Comparison of ENCODE assay signal across 12 cellular contexts in the genomic region with DNA sequence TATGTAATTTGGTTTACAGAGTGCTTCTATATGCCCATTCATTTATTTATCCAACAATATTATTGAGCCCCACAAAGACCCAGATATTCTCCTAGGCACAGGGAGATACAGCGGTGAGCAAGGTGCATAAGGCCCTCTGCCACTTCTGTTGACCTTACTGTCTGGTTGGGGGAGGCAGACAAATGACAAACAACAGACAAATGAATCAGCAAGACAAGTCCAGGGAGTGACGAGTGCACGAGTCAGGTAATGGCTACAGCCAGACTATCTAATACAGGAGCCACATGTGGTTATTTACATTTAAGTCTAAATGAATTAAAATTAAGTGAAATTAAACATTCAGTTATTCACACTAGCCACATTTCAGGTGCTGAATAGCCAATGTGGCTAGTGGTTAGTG. TPM values are rescaled to one million over a fixed set of nuclear protein-coding genes. Genes with fewer than 3 reads are reported as not detected.
A peak's percentile ranks its signal among the peaks of the same experiment; 100 is the strongest.
DNase-seq lines count a peak whose midpoint lies in the region; ATAC-seq and TF ChIP-seq lines count a peak whose summit lies in the region.
"Had no signal": no experiment of that assay in that cellular context is flagged by ENCODE, and none has a peak within 500 bp of the region (broad histone marks: within the 10 kb centered on the region; RNA-seq: fewer than 3 reads in every experiment).

No MANE protein-coding gene starts in this region.

- intact Hi-C loops in spleen (cut with DNase I; ENCODE audit: low total_unique reads) (no loop called here), stomach (cut with DNase I; ENCODE audit: low total_unique reads) (no loop called here)

- no peak for TF ChIP-seq EP300 in stomach (IDR thresholded peaks at IDR 0.05)

- peak overlapping the region; percentile 99 for H3K27ac ChIP-seq in RWPE2 (ENCODE audit: poor library complexity, severe bottlenecking)
- H3K27ac ChIP-seq in WERI-Rb-1: no peak overlapping the region
- H3K27ac ChIP-seq in spleen: peak overlapping the region in 4 of 8 donors; percentile 9 to 44 (median 18)
- H3K27ac ChIP-seq in stomach: no peak overlapping the region
- H3K27ac ChIP-seq: HL-60 had no signal

- H3K4me3 ChIP-seq in RWPE2 (ENCODE audit: severe bottlenecking): no peak overlapping the region
- no peak overlapping the region for H3K4me3 ChIP-seq in WERI-Rb-1 (ENCODE audit: low read depth, low read length)
- H3K4me3 ChIP-seq in spleen: no peak overlapping the region
- no peak overlapping the region for H3K4me3 ChIP-seq in stomach

- H3K4me3 Mint-ChIP-seq in nephron progenitor cell: no peak overlapping the region
- no peak overlapping the region for H3K4me3 Mint-ChIP-seq in WTC11

- WGBS in spleen, 5 donors: 70 to 81% (median 80%) methylated on average over 3 of the region's 3 CpGs
- WGBS in stomach, 5 donors: 78 to 88% (median 82%) methylated on average over 3 of the region's 3 CpGs

- TF ChIP-seq CTCF in RWPE2 (IDR thresholded peaks at IDR 0.05; ENCODE audit: poor library complexity, severe bottlenecking) (no peak), nephron progenitor cell (IDR thresholded peaks at IDR 0.05) (no peak), WTC11 (IDR thresholded peaks at IDR 0.05) (no peak), WERI-Rb-1 (IDR thresholded peaks at IDR 0.05; ENCODE audit: low read depth, low read length) (no peak), spleen (IDR thresholded peaks at IDR 0.05 in 8 of 11, conservative IDR thresholded peaks at IDR 0.05 in 3 of 11) (no peak), stomach (IDR thresholded peaks at IDR 0.05) (no peak)

- CTCF ChIA-PET in WTC11 (lab: Charles Lee): no interaction called here

- DNase-seq in RWPE2 (ENCODE audit: low spot score) (no peak), nephron progenitor cell (no peak), WTC11 (ENCODE audit: low spot score) (no peak), WERI-Rb-1 (no peak), spleen (no peak), stomach (no peak)
- DNase-seq: activated CD8-positive, alpha-beta memory T cell treated with anti-CD3 and anti-CD28 coated beads, Interleukin-2, amount 50 U/mL, for 48 hours; DND-41; NCI-H2081 had no signal

- H3K27me3 Mint-ChIP-seq in nephron progenitor cell (ENCODE audit: low read depth, poor library complexity): peaks cover 20% of the 10 kb centered on the region
- no peaks in the 10 kb centered on the region for H3K27me3 Mint-ChIP-seq in WTC11 (ENCODE audit: low read depth)

- peak overlapping the region; percentile 33 for H3K27ac Mint-ChIP-seq in nephron progenitor cell
- H3K27ac Mint-ChIP-seq in WTC11: no peak overlapping the region

- ATAC-seq in GM18519 (IDR thresholded peaks at IDR 0.05; ENCODE audit: low FRiP score, unreplicated experiment) (peak; percentile 11), HG02884 (IDR thresholded peaks at IDR 0.05; ENCODE audit: unreplicated experiment) (peak; percentile 10), RWPE2 (ENCODE audit: low read depth) (no peak), WTC11 (no peak)

- TF ChIP-seq POLR2A in spleen (IDR thresholded peaks at IDR 0.05) (no peak), stomach (IDR thresholded peaks at IDR 0.05) (no peak)

- H3K4me1 ChIP-seq in RWPE2 (ENCODE audit: insufficient read depth, poor library complexity, severe bottlenecking) (peaks cover 54% of the 10 kb centered on the region), spleen (peaks cover 15 to 71% (median 54%) of the 10 kb centered on the region in 6 donors), stomach (peaks cover 2 to 30% (median 19%) of the 10 kb centered on the region in 4 donors)

- POLR2A ChIA-PET in WTC11 (lab: Charles Lee): no interaction called here

- no peaks in the 10 kb centered on the region for H3K27me3 ChIP-seq in RWPE2 (ENCODE audit: insufficient read depth, poor library complexity, severe bottlenecking)
- H3K27me3 ChIP-seq in WERI-Rb-1 (ENCODE audit: insufficient read depth, low read depth, severe bottlenecking): no peaks in the 10 kb centered on the region
- H3K27me3 ChIP-seq in spleen (replicated peaks in 1 of 7): no peaks in the 10 kb centered on the region
- no peaks in the 10 kb centered on the region for H3K27me3 ChIP-seq in stomach

- H3K36me3 ChIP-seq in RWPE2 (ENCODE audit: low read depth) (peaks cover 6% of the 10 kb centered on the region), WERI-Rb-1 (no peaks in the 10 kb centered on the region), spleen (no peaks in the 10 kb centered on the region), stomach (no peaks in the 10 kb centered on the region)

- H3K9me3 Mint-ChIP-seq in nephron progenitor cell: no peaks in the 10 kb centered on the region
- H3K9me3 Mint-ChIP-seq in WTC11: no peaks in the 10 kb centered on the region

- H3K9me3 ChIP-seq in RWPE2 (ENCODE audit: severe bottlenecking) (no peaks in the 10 kb centered on the region), WERI-Rb-1 (ENCODE audit: severe bottlenecking) (no peaks in the 10 kb centered on the region), spleen (no peaks in the 10 kb centered on the region), stomach (no peaks in the 10 kb centered on the region)

- no peaks in the 10 kb centered on the region for H3K36me3 Mint-ChIP-seq in nephron progenitor cell (ENCODE audit: low read depth)
- H3K36me3 Mint-ChIP-seq in WTC11: no peaks in the 10 kb centered on the region

- peaks cover 86% of the 10 kb centered on the region for H3K4me1 Mint-ChIP-seq in nephron progenitor cell
- H3K4me1 Mint-ChIP-seq in WTC11: peaks cover 17% of the 10 kb centered on the region

TF ChIP-seq in WTC11, 78 proteins besides CTCF, POLR2A, EP300 and RAD21 (continues in another document):
- TF ChIP-seq, protein P1, sequence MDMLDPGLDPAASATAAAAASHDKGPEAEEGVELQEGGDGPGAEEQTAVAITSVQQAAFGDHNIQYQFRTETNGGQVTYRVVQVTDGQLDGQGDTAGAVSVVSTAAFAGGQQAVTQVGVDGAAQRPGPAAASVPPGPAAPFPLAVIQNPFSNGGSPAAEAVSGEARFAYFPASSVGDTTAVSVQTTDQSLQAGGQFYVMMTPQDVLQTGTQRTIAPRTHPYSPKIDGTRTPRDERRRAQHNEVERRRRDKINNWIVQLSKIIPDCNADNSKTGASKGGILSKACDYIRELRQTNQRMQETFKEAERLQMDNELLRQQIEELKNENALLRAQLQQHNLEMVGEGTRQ (CRISPR knock-in tag; IDR thresholded peaks at IDR 0.05): no peak
- TF ChIP-seq ELF4 (CRISPR knock-in tag; IDR thresholded peaks at IDR 0.05; ENCODE audit: low read depth) (no peak), GTF2I (CRISPR knock-in tag; conservative IDR thresholded peaks at IDR 0.05) (no peak), ZNF671 (CRISPR knock-in tag; IDR thresholded peaks at IDR 0.05) (no peak), TP53 (CRISPR knock-in tag; IDR thresholded peaks at IDR 0.05) (no peak), TCF7 (CRISPR knock-in tag; IDR thresholded peaks at IDR 0.05; ENCODE audit: low read depth) (no peak)
- TF ChIP-seq, protein P2, sequence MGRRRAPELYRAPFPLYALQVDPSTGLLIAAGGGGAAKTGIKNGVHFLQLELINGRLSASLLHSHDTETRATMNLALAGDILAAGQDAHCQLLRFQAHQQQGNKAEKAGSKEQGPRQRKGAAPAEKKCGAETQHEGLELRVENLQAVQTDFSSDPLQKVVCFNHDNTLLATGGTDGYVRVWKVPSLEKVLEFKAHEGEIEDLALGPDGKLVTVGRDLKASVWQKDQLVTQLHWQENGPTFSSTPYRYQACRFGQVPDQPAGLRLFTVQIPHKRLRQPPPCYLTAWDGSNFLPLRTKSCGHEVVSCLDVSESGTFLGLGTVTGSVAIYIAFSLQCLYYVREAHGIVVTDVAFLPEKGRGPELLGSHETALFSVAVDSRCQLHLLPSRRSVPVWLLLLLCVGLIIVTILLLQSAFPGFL (CRISPR knock-in tag; IDR thresholded peaks at IDR 0.05; ENCODE audit: borderline replicate concordance): no peak
- TF ChIP-seq, protein P3, sequence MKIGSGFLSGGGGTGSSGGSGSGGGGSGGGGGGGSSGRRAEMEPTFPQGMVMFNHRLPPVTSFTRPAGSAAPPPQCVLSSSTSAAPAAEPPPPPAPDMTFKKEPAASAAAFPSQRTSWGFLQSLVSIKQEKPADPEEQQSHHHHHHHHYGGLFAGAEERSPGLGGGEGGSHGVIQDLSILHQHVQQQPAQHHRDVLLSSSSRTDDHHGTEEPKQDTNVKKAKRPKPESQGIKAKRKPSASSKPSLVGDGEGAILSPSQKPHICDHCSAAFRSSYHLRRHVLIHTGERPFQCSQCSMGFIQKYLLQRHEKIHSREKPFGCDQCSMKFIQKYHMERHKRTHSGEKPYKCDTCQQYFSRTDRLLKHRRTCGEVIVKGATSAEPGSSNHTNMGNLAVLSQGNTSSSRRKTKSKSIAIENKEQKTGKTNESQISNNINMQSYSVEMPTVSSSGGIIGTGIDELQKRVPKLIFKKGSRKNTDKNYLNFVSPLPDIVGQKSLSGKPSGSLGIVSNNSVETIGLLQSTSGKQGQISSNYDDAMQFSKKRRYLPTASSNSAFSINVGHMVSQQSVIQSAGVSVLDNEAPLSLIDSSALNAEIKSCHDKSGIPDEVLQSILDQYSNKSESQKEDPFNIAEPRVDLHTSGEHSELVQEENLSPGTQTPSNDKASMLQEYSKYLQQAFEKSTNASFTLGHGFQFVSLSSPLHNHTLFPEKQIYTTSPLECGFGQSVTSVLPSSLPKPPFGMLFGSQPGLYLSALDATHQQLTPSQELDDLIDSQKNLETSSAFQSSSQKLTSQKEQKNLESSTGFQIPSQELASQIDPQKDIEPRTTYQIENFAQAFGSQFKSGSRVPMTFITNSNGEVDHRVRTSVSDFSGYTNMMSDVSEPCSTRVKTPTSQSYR (CRISPR knock-in tag; IDR thresholded peaks at IDR 0.05): no peak
- TF ChIP-seq, protein P4, sequence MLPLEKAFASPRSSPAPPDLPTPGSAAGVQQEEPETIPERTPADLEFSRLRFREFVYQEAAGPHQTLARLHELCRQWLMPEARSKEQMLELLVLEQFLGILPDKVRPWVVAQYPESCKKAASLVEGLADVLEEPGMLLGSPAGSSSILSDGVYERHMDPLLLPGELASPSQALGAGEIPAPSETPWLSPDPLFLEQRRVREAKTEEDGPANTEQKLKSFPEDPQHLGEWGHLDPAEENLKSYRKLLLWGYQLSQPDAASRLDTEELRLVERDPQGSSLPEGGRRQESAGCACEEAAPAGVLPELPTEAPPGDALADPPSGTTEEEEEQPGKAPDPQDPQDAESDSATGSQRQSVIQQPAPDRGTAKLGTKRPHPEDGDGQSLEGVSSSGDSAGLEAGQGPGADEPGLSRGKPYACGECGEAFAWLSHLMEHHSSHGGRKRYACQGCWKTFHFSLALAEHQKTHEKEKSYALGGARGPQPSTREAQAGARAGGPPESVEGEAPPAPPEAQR (CRISPR knock-in tag; IDR thresholded peaks at IDR 0.05): no peak

RNA-seq across cellular contexts. Expression of a gene that starts 22.0 kb away (rescaled TPM):
- total RNA-seq in WTC11 (2021): 9.3 to 14.8 TPM (median 9.6 TPM) in 3 replicates
- total RNA-seq in spleen: 10 to 100 TPM; 11.0 to 18.0 (median 12.3) TPM
- 1 to 10 TPM; 3.5 to 6.8 (median 4.5) TPM for polyA plus RNA-seq in spleen
- total RNA-seq in stomach: 10 to 100 TPM; 10.1 to 28.0 (median 20.6) TPM
- polyA plus RNA-seq in stomach: 10 to 100 TPM in 1 of 3 donors, 1 to 10 TPM in 2; 5.6 to 25.8 (median 8.3) TPM

Comparison
In these comparisons a context has a peak if more than half of its experiments do, and no peak if none do; other contexts are left out.
1. ATAC-seq: peak in GM18519 (single experiment) and HG02884 (single experiment); none in RWPE2 (single experiment) and WTC11 (single experiment).